ENCODE assay signal across 10 cellular contexts in genomic region chr15:79185199-79185598, GRCh38.
DNase-seq lines count a peak whose midpoint lies in the region; ATAC-seq and TF ChIP-seq lines count a peak whose summit lies in the region.
"Had no signal": no experiment of that assay in that cellular context is flagged by ENCODE, and none has a peak within 500 bp of the region (broad histone marks: within the 10 kb centered on the region; RNA-seq: fewer than 3 reads in every experiment).

No MANE protein-coding gene starts in this region.

- H3K27ac Mint-ChIP-seq in Calu3 (ENCODE audit: unreplicated experiment), result no peak overlapping the region
- H3K27ac Mint-ChIP-seq in activated naive CD4-positive, alpha-beta T cell treated with anti-CD3 and anti-CD28 coated beads, Interleukin-2, amount 10 ng/mL, durations not matched to agents 7 days and 5 days, result no peak overlapping the region
- no peak overlapping the region for H3K27ac Mint-ChIP-seq in nephron progenitor cell

- DNase-seq in Calu3, result peak; percentile 55
- DNase-seq in HEK293T (ENCODE audit: extremely low spot score), result peak; percentile 63
- DNase-seq in activated naive CD4-positive, alpha-beta T cell treated with anti-CD3 and anti-CD28 coated beads, Interleukin-2, amount 10 ng/mL, durations not matched to agents 7 days and 5 days, result peak; percentile 44
- peak; percentile 43 for DNase-seq in nephron progenitor cell
- no peak for DNase-seq in cerebellar nuclear complex (lab: John Stamatoyannopoulos, UW)
- DNase-seq in COLO829 (ENCODE audit: low spot score), result no peak
- DNase-seq in spleen, result no peak
- DNase-seq: right cardiac atrium had no signal

- POLR2A ChIA-PET in HEK293T (lab: Yijun Ruan, JAX), result interaction anchor here (1.3 kb wide), 1 partner anchor 16 kb away, joined by 5 read pairs; no protein-coding TSS in a partner anchor

- H3K27me3 ChIP-seq in spleen (replicated peaks in 1 of 7), result peaks cover 0 to 4% (median 0%) of the 10 kb centered on the region in 7 donors

- H3K9me3 ChIP-seq in spleen, result no peaks in the 10 kb centered on the region

- H3K27ac ChIP-seq in spleen, result no peak overlapping the region

- intact Hi-C loops in Calu3 (cut with micrococcal nuclease; ENCODE audit: unreplicated experiment), result no loop called here
- intact Hi-C loops in spleen (cut with DNase I; ENCODE audit: low total_unique reads), result loop anchor here (2.0 kb wide), 1 partner anchor 156 kb away; no protein-coding TSS in a partner anchor

- H3K4me1 Mint-ChIP-seq in Calu3 (ENCODE audit: low read depth, unreplicated experiment) (no peaks in the 10 kb centered on the region), nephron progenitor cell (peaks cover 10% of the 10 kb centered on the region)
- no peaks in the 10 kb centered on the region for H3K4me1 Mint-ChIP-seq in activated naive CD4-positive, alpha-beta T cell treated with anti-CD3 and anti-CD28 coated beads, Interleukin-2, amount 10 ng/mL, durations not matched to agents 7 days and 5 days

- H3K4me1 ChIP-seq in spleen, result peaks cover 0 to 5% (median 0%) of the 10 kb centered on the region in 6 donors

- no peak overlapping the region for H3K4me3 Mint-ChIP-seq in Calu3 (ENCODE audit: low read depth, unreplicated experiment)
- no peak overlapping the region for H3K4me3 Mint-ChIP-seq in activated naive CD4-positive, alpha-beta T cell treated with anti-CD3 and anti-CD28 coated beads, Interleukin-2, amount 10 ng/mL, durations not matched to agents 7 days and 5 days
- no peak overlapping the region for H3K4me3 Mint-ChIP-seq in nephron progenitor cell
- H3K4me3 Mint-ChIP-seq: brain had no signal

- TF ChIP-seq CTCF in Calu3 (IDR thresholded peaks at IDR 0.05; ENCODE audit: unreplicated experiment) (no peak), nephron progenitor cell (IDR thresholded peaks at IDR 0.05) (no peak), spleen (IDR thresholded peaks at IDR 0.05 in 8 of 11, conservative IDR thresholded peaks at IDR 0.05 in 3 of 11) (no peak)

- H3K36me3 ChIP-seq in spleen, result no peaks in the 10 kb centered on the region

- BruUV-seq in Calu3 (replicated peaks; lab: Mats Ljungman, UMichigan), result no TSS peak

- H3K27me3 Mint-ChIP-seq in Calu3 (ENCODE audit: unreplicated experiment) (peaks cover 73% of the 10 kb centered on the region), nephron progenitor cell (ENCODE audit: low read depth, poor library complexity) (peaks cover 29% of the 10 kb centered on the region)
- H3K27me3 Mint-ChIP-seq in activated naive CD4-positive, alpha-beta T cell treated with anti-CD3 and anti-CD28 coated beads, Interleukin-2, amount 10 ng/mL, durations not matched to agents 7 days and 5 days, result peaks cover 18% of the 10 kb centered on the region

- H3K36me3 Mint-ChIP-seq in Calu3 (ENCODE audit: insufficient read depth, unreplicated experiment) (no peaks in the 10 kb centered on the region), nephron progenitor cell (ENCODE audit: low read depth) (no peaks in the 10 kb centered on the region)
- no peaks in the 10 kb centered on the region for H3K36me3 Mint-ChIP-seq in activated naive CD4-positive, alpha-beta T cell treated with anti-CD3 and anti-CD28 coated beads, Interleukin-2, amount 10 ng/mL, durations not matched to agents 7 days and 5 days
- H3K36me3 Mint-ChIP-seq: brain had no signal

- no peak for TF ChIP-seq POLR2A in spleen (IDR thresholded peaks at IDR 0.05)

- ATAC-seq in HG03565 (IDR thresholded peaks at IDR 0.05; ENCODE audit: unreplicated experiment), result no peak

- H3K9me3 Mint-ChIP-seq in Calu3 (ENCODE audit: low read depth, unreplicated experiment) (no peaks in the 10 kb centered on the region), nephron progenitor cell (no peaks in the 10 kb centered on the region)
- no peaks in the 10 kb centered on the region for H3K9me3 Mint-ChIP-seq in activated naive CD4-positive, alpha-beta T cell treated with anti-CD3 and anti-CD28 coated beads, Interleukin-2, amount 10 ng/mL, durations not matched to agents 7 days and 5 days

- 84 to 90% (median 88%) methylated on average over 7 of the region's 7 CpGs for WGBS in spleen, 5 donors

- CTCF ChIA-PET in Calu3 (lab: Charles Lee), result interaction anchor here (0.8 to 2.1 kb wide), 10 partner anchors 37 to 447 kb away, joined by 3 to 40 read pairs (median 4); partner anchors contain the start of gene CTSH
- CTCF ChIA-PET in HEK293T (lab: Yijun Ruan, JAX), result interaction anchor here (0.8 to 4.7 kb wide), 23 partner anchors 8 to 278 kb away, joined by 3 to 135 read pairs (median 4); no protein-coding TSS in a partner anchor
- CTCF ChIA-PET in activated naive CD4-positive, alpha-beta T cell treated with anti-CD3 and anti-CD28 coated beads, Interleukin-2, amount 10 ng/mL, durations not matched to agents 7 days and 5 days (lab: Charles Lee), result interaction anchor here (0.7 to 4.0 kb wide), 23 partner anchors 8 to 434 kb away, joined by 3 to 102 read pairs (median 5); no protein-coding TSS in a partner anchor

- no peak overlapping the region for H3K4me3 ChIP-seq in spleen

TF ChIP-seq in HEK293T, 16 proteins besides CTCF, POLR2A, EP300 and RAD21:
- TF ChIP-seq HDGF (IDR thresholded peaks at IDR 0.05; ENCODE audit: borderline replicate concordance) (no peak), NFRKB (IDR thresholded peaks at IDR 0.05) (no peak), FOXM1 (IDR thresholded peaks at IDR 0.05; ENCODE audit: borderline replicate concordance) (no peak), CTBP1 (IDR thresholded peaks at IDR 0.05; ENCODE audit: borderline replicate concordance) (no peak), FOXA1 (IDR thresholded peaks at IDR 0.05) (no peak), TARDBP (IDR thresholded peaks at IDR 0.05) (no peak), L3MBTL2 (conservative IDR thresholded peaks at IDR 0.05) (no peak), ELF4 (IDR thresholded peaks at IDR 0.05) (no peak), ARNT (IDR thresholded peaks at IDR 0.05) (no peak), SUZ12 (IDR thresholded peaks at IDR 0.05) (no peak), SP1 (IDR thresholded peaks at IDR 0.05) (no peak), BHLHE40 (IDR thresholded peaks at IDR 0.05; ENCODE audit: borderline replicate concordance) (no peak), FOXK2 (IDR thresholded peaks at IDR 0.05) (no peak), PKNOX1 (IDR thresholded peaks at IDR 0.05) (no peak), LEF1 (IDR thresholded peaks at IDR 0.05; ENCODE audit: borderline replicate concordance) (no peak), ZNF384 (IDR thresholded peaks at IDR 0.05) (no peak)

Comparison
In these comparisons a context has a peak if more than half of its experiments do, and no peak if none do; other contexts are left out.
1. DNase-seq: peak in Calu3 (single experiment), HEK293T (single experiment), activated naive CD4-positive, alpha-beta T cell treated with anti-CD3 and anti-CD28 coated beads, Interleukin-2, amount 10 ng/mL, durations not matched to agents 7 days and 5 days (single experiment) and nephron progenitor cell (single experiment); none in cerebellar nuclear complex (0 of 2), COLO829 (single experiment) and spleen (single experiment).